19 cellular contexts compared by ENCODE assay signal in genomic region chr1:228511014-228511413, GRCh38.
"Had no signal": no experiment of that assay in that cellular context is flagged by ENCODE, and none has a peak within 500 bp of the region (broad histone marks: within the 10 kb centered on the region; RNA-seq: fewer than 3 reads in every experiment).

No MANE protein-coding gene starts in this region.

- DNase-seq: IMR-90, Kasumi-1, MM.1S, NCI-H1092 treated with DMSO at 0.1 percent for 48 hours, NCI-H1436, NCI-H187, NCI-H2029, NCI-H2081 treated with DMSO at 0.1 percent for 48 hours, NCI-H2171, NCI-H226, NCI-H446, NCI-H510A, NCI-H524 treated with DMSO at 0.1 percent for 48 hours, NCI-H774, SHP77, SK-N-SH had no signal

- ATAC-seq: HepG2, Panc1 had no signal

- H3K9me3 ChIP-seq: SK-N-SH had no signal

- H3K27ac ChIP-seq: KMS-11 had no signal
